Comparison of ENCODE assay signal across 12 cellular contexts in the genomic region with DNA sequence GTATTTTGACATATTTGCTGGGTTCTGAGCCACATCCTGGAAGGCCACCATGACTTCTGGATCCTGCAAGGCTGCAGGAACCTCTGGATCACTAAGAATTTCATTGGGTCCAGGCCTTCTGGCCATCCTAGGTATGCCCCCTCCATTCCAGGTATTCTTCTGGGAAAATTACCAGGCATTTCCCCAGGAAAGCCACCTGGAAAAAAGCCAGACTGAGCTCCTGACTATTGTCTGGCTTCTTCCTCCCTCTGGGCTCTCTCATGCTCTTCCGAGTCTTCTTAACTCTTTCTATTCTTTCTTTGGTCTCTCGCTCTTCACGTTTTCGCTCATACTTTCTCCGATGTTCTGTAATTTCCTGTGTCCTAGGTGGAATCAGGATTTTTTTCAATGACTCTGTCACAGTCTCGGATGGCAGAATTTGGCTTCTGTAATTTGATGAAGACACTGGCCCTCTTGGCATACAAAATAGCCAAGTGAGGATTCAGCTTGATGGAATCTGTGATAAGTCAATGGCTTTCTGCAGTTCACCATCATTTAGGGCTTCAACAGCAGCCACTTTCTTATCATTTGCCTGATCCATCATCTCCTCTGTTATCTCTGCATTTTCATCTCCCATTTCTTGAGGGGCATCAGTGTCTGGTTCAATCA.
"Had no signal": no experiment of that assay in that cellular context is flagged by ENCODE, and none has a peak within 500 bp of the region (broad histone marks: within the 10 kb centered on the region; RNA-seq: fewer than 3 reads in every experiment).

No MANE protein-coding gene starts in this region.

- DNase-seq: activated CD4-positive, alpha-beta memory T cell treated with anti-CD3 and anti-CD28 coated beads, Interleukin-2, amount 10 ng/mL, durations not matched to agents 7 days and 5 days; activated gamma-delta T cell; activated T-cell treated with anti-CD3 and anti-CD28 coated beads for 4 hours; cerebellar nuclear complex; NCI-H1092; Right ventricle myocardium superior; SK-N-SH had no signal

- H3K4me3 ChIP-seq: cardiac muscle cell, SJCRH30 had no signal

- H3K4me1 ChIP-seq: SJCRH30 had no signal

- H3K27ac ChIP-seq: brain microvascular endothelial cell, cardiac muscle cell, RWPE1, SJCRH30, WERI-Rb-1 had no signal

- H3K9me3 ChIP-seq: SJCRH30, SK-N-SH had no signal

- H3K36me3 ChIP-seq: brain microvascular endothelial cell, cardiac muscle cell, SJCRH30, WERI-Rb-1 had no signal

- H3K4me2 ChIP-seq: SK-N-SH had no signal

- H3K9ac ChIP-seq: SK-N-SH had no signal

- H3K27me3 ChIP-seq: brain microvascular endothelial cell, cardiac muscle cell had no signal
